30 cellular contexts compared by ENCODE assay signal in genomic region chr18:51660316-51660715, GRCh38.
"Had no signal": no experiment of that assay in that cellular context is flagged by ENCODE, and none has a peak within 500 bp of the region (broad histone marks: within the 10 kb centered on the region; RNA-seq: fewer than 3 reads in every experiment).

No MANE protein-coding gene starts in this region.

- H3K27me3 ChIP-seq: brain microvascular endothelial cell, MG63, Peyer's patch had no signal

- H3K4me3 ChIP-seq: MG63, Peyer's patch had no signal

- ATAC-seq: activated CD8-positive, alpha-beta memory T cell treated with anti-CD3 and anti-CD28 coated beads, Interleukin-2, amount 10 ng/mL, durations not matched to agents 7 days and 5 days; activated naive CD8-positive, alpha-beta T cell treated with anti-CD3 and anti-CD28 coated beads, Interleukin-2, amount 50 U/mL, for 24 hours; PC-3; Right ventricle myocardium inferior had no signal

- H3K4me1 ChIP-seq: Peyer's patch had no signal

- H3K9me3 ChIP-seq: MG63, Peyer's patch had no signal

- DNase-seq: activated CD4-positive, alpha-beta memory T cell treated with anti-CD3 and anti-CD28 coated beads, Interleukin-2, amount 10 ng/mL, durations not matched to agents 7 days and 5 days; activated CD4-positive, alpha-beta T cell treated with anti-CD3 and anti-CD28 coated beads for 4 hours; activated CD4-positive, alpha-beta T cell treated with anti-CD3 and anti-CD28 coated beads, Interleukin-2, amount 50 U/mL, for 1 hour; activated CD8-positive, alpha-beta memory T cell treated with anti-CD3 and anti-CD28 coated beads for 24 hours; activated CD8-positive, alpha-beta memory T cell treated with anti-CD3 and anti-CD28 coated beads, Interleukin-2, amount 10 ng/mL, durations not matched to agents 7 days and 5 days; activated CD8-positive, alpha-beta memory T cell treated with anti-CD3 and anti-CD28 coated beads, Interleukin-2, amount 50 U/mL, for 48 hours; activated effector memory CD4-positive, alpha-beta T cell treated with Interleukin-2 at 50 U/mL for 16 hours; activated naive CD4-positive, alpha-beta T cell treated with anti-CD3 and anti-CD28 coated beads, Interleukin-2, amount 10 ng/mL, durations not matched to agents 7 days and 5 days; activated naive CD8-positive, alpha-beta T cell treated with anti-CD3 and anti-CD28 coated beads, Interleukin-2, amount 50 U/mL, for 24 hours; activated T-cell treated with anti-CD3 and anti-CD28 coated beads, Interleukin-2, amount 50 U/mL, for 48 hours; amniotic stem cell; aorta; brain microvascular endothelial cell; central memory CD4-positive, alpha-beta T cell; Kasumi-1; MG63; NCI-H1092; NCI-H1436 treated with DMSO at 0.1 percent for 48 hours; NCI-H1694 treated with DMSO at 0.1 percent for 48 hours; NCI-H2029; NCI-H345; PC-3; Peyer's patch; SIG-M5; SW 1271; T-helper 1 cell; T-helper 2 cell; T-helper 9 cell had no signal

- H3K27ac ChIP-seq: brain microvascular endothelial cell, Peyer's patch, RWPE1 had no signal

- H3K36me3 ChIP-seq: brain microvascular endothelial cell, MG63, Peyer's patch had no signal
